In genomic region chr2:174660984-174661675, GRCh38 we compare ENCODE assay signal across 26 cellular contexts.
"Had no signal": no experiment of that assay in that cellular context is flagged by ENCODE, and none has a peak within 500 bp of the region (broad histone marks: within the 10 kb centered on the region; RNA-seq: fewer than 3 reads in every experiment).

No MANE protein-coding gene starts in this region.

- H3K4me1 ChIP-seq: foreskin keratinocyte, pancreas, psoas muscle had no signal

- DNase-seq: activated B cell treated with CpG ODN at 0.5 μM for 24 hours; activated CD4-positive, alpha-beta T cell treated with anti-CD3 and anti-CD28 coated beads, Interleukin-2, amount 50 U/mL, for 1 hour; activated CD8-positive, alpha-beta T cell treated with anti-CD3 and anti-CD28 coated beads for 36 hours; activated effector memory CD4-positive, alpha-beta T cell treated with anti-CD3 and anti-CD28 coated beads, Interleukin-2, amount 50 U/mL, for 16 hours; activated naive CD4-positive, alpha-beta T cell treated with anti-CD3 and anti-CD28 coated beads for 36 hours; activated naive CD8-positive, alpha-beta T cell treated with anti-CD3 and anti-CD28 coated beads, Interleukin-2, amount 10 ng/mL, durations not matched to agents 7 days and 5 days; activated T-cell treated with anti-CD3 and anti-CD28 coated beads, Interleukin-2, amount 50 U/mL, for 72 hours; amniotic stem cell; caudate nucleus; cortex of kidney; foreskin keratinocyte; heart right ventricle; kidney glomerular epithelial cell; left lung; mucosa of descending colon; pancreas; psoas muscle; sigmoid colon; small intestine; stimulated activated CD4-positive, alpha-beta T cell treated with anti-CD3 and anti-CD28 coated beads, Interleukin-4, amount 100 ng/mL, for 24 hours; stomach had no signal

- H3K9me3 Mint-ChIP-seq: activated B cell treated with CpG ODN at 0.5 μM for 24 hours; stimulated activated memory B cell treated with anti-CD40 and anti-IgM and Interleukin-4, amounts not matched to agents 10 μg/mL and 1 μg/mL and 100 μg/mL, for 72 hours had no signal

- H3K27me3 Mint-ChIP-seq: activated B cell treated with CpG ODN at 0.5 μM for 24 hours; activated CD8-positive, alpha-beta T cell treated with anti-CD3 and anti-CD28 coated beads for 36 hours; activated naive CD8-positive, alpha-beta T cell treated with anti-CD3 and anti-CD28 coated beads, Interleukin-2, amount 10 ng/mL, durations not matched to agents 7 days and 5 days; stimulated activated memory B cell treated with anti-CD40 and anti-IgM and Interleukin-4, amounts not matched to agents 10 μg/mL and 1 μg/mL and 100 μg/mL, for 72 hours had no signal

- H3K9me3 ChIP-seq: pancreas, psoas muscle, sigmoid colon had no signal

- H3K27me3 ChIP-seq: foreskin keratinocyte, heart right ventricle, left lung, pancreas, sigmoid colon, stomach, tibial nerve had no signal

- H3K27ac Mint-ChIP-seq: activated B cell treated with CpG ODN at 0.5 μM for 24 hours; activated CD8-positive, alpha-beta T cell treated with anti-CD3 and anti-CD28 coated beads for 36 hours; activated naive CD4-positive, alpha-beta T cell treated with anti-CD3 and anti-CD28 coated beads for 36 hours; activated naive CD8-positive, alpha-beta T cell treated with anti-CD3 and anti-CD28 coated beads, Interleukin-2, amount 10 ng/mL, durations not matched to agents 7 days and 5 days; activated T-cell treated with anti-CD3 and anti-CD28 coated beads, Interleukin-2, amount 50 U/mL, for 72 hours; nephron; stimulated activated memory B cell treated with anti-CD40 and anti-IgM and Interleukin-4, amounts not matched to agents 10 μg/mL and 1 μg/mL and 100 μg/mL, for 72 hours had no signal

- H3K4me3 ChIP-seq: heart right ventricle, left lung, lung, mucosa of descending colon, pancreas, psoas muscle, sigmoid colon, stomach, tibial nerve had no signal

- ATAC-seq: activated CD8-positive, alpha-beta T cell treated with anti-CD3 and anti-CD28 coated beads for 36 hours; activated T-cell treated with anti-CD3 and anti-CD28 coated beads, Interleukin-2, amount 50 U/mL, for 72 hours; esophagus mucosa; foreskin keratinocyte; heart right ventricle; left lung; mucosa of descending colon; pancreas; psoas muscle; stimulated activated memory B cell treated with anti-CD40 and anti-IgM and Interleukin-4, amounts not matched to agents 10 μg/mL and 1 μg/mL and 100 μg/mL, for 72 hours had no signal

- H3K36me3 ChIP-seq: left lung, pancreas, sigmoid colon, stomach had no signal

- H3K27ac ChIP-seq: foreskin keratinocyte, heart right ventricle, left lung, pancreas, psoas muscle, stomach had no signal

- H3K4me3 Mint-ChIP-seq: activated B cell treated with CpG ODN at 0.5 μM for 24 hours; activated CD8-positive, alpha-beta T cell treated with anti-CD3 and anti-CD28 coated beads for 36 hours; activated naive CD4-positive, alpha-beta T cell treated with anti-CD3 and anti-CD28 coated beads for 36 hours; activated naive CD8-positive, alpha-beta T cell treated with anti-CD3 and anti-CD28 coated beads, Interleukin-2, amount 10 ng/mL, durations not matched to agents 7 days and 5 days; activated T-cell treated with anti-CD3 and anti-CD28 coated beads, Interleukin-2, amount 50 U/mL, for 72 hours; nephron; stimulated activated memory B cell treated with anti-CD40 and anti-IgM and Interleukin-4, amounts not matched to agents 10 μg/mL and 1 μg/mL and 100 μg/mL, for 72 hours had no signal
